Comparison of ENCODE assay signal across 8 cellular contexts in the genomic region with DNA sequence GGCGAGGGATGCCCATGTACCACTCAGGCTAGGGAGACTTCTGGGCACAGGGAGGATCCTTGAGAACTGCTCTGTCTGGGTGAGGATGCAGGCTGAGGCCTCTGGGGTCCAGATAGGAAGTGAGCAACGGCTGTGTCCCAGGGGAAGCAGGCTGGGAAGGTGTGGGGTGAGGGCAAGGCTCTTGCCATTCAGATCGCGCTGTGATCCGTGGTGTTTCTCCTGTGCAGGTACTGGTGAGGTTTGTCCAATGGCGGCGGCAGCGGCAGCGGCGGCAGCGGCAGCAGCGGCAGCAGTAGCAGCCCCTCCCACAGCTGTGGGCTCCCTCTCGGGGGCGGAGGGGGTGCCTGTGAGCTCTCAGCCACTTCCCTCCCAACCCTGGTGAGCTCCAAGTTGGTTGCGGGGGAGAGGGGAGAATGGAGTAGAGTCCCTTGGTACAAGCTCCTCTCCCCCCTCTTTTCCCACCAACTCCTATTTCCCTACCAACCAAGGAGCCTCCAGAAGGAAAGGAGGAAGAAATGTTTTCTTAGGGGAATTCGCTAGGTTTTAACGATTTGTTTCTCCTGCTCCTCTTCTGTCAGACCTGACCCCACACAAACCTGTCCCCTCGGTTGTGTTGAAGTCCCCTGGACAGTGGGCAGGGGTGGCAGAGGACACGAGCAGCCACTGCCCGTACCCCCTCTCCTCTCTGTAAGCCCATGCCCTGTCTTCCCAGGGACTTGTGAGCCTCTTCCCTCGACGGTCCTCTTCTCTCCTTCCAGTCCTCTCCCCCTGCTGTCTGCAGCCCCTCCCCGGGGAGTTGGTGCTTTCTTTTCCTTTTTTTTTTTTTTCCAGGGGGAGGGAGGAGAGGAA. TPM values are rescaled to one million over a fixed set of nuclear protein-coding genes. Genes with fewer than 3 reads are reported as not detected.
DNase-seq lines count a peak whose midpoint lies in the region; ATAC-seq, FAIRE-seq and TF ChIP-seq lines count a peak whose summit lies in the region.

No MANE protein-coding gene starts in this region.

- TF ChIP-seq CTCF in LNCaP clone FGC (IDR thresholded peaks at IDR 0.05; ENCODE audit: control insufficient read depth, extremely low read depth, insufficient read depth) (no peak), transverse colon (IDR thresholded peaks at IDR 0.05) (no peak)

- no peaks in the 10 kb centered on the region for H3K9me3 Mint-ChIP-seq in activated naive CD4-positive, alpha-beta T cell treated with anti-CD3 and anti-CD28 coated beads for 36 hours

- intact Hi-C loops in activated naive CD4-positive, alpha-beta T cell treated with anti-CD3 and anti-CD28 coated beads for 36 hours (cut with micrococcal nuclease) = loop anchor here (5.0 kb wide), 8 partner anchors 63 to 988 kb away; partner anchors contain the start of genes ALDOA, ATXN2L, C16orf54 and C16orf92
- intact Hi-C loops in transverse colon (cut with DNase I; ENCODE audit: low total_unique reads) = no loop called here

- peaks cover 48% of the 10 kb centered on the region for H3K4me1 Mint-ChIP-seq in activated naive CD4-positive, alpha-beta T cell treated with anti-CD3 and anti-CD28 coated beads for 36 hours (ENCODE audit: low read depth)

- no peak for FAIRE-seq in GM19239 (lab: Jason Lieb, UNC)

- peak overlapping the region; percentile 77 for H3K4me3 Mint-ChIP-seq in activated naive CD4-positive, alpha-beta T cell treated with anti-CD3 and anti-CD28 coated beads for 36 hours

- in situ Hi-C loops in transverse colon (cut with MboI; ENCODE audit: low pct_ligation_motif_present in 1 of 4, low pct_unique_long_range_greater_than_20kb in 1 of 4, low sequenced_read_pairs in 3 of 4) = no loop called here

- H3K27me3 Mint-ChIP-seq in activated naive CD4-positive, alpha-beta T cell treated with anti-CD3 and anti-CD28 coated beads for 36 hours (ENCODE audit: low read depth) = no peaks in the 10 kb centered on the region

- H3K4me2 ChIP-seq in BLaER1 treated with 17β-estradiol and CSF1 and Interleukin-3, amounts not matched to agents 10 nM and 100 nM = peak overlapping the region; percentile 95 to 100 (median 100)

- CTCF ChIA-PET in activated naive CD4-positive, alpha-beta T cell treated with anti-CD3 and anti-CD28 coated beads for 36 hours (lab: Charles Lee) = interaction anchor here (1.3 kb wide), 1 partner anchor 38 kb away, joined by 3 read pairs; no protein-coding TSS in a partner anchor

- TF ChIP-seq EP300 in transverse colon (IDR thresholded peaks at IDR 0.05; ENCODE audit: low read depth) = no peak

- H3K9me3 ChIP-seq in BLaER1 treated with 17β-estradiol and CSF1 and Interleukin-3, amounts not matched to agents 10 nM and 100 nM (replicated peaks in 1 of 11) = no peaks in the 10 kb centered on the region
- no peaks in the 10 kb centered on the region for H3K9me3 ChIP-seq in transverse colon

- H3K27ac ChIP-seq in BLaER1 treated with 17β-estradiol and CSF1 and Interleukin-3, amounts not matched to agents 10 nM and 100 nM = peak overlapping the region in 10 of 11 experiments; percentile 23 to 98 (median 64); a peak in 18 of 22 replicates
- H3K27ac ChIP-seq in transverse colon = peak overlapping the region; percentile 93 to 98 (median 96)

- H3K9ac ChIP-seq in BLaER1 treated with 17β-estradiol and CSF1 and Interleukin-3, amounts not matched to agents 10 nM and 100 nM = peak overlapping the region; percentile 68 to 99 (median 96)

- WGBS in transverse colon (ENCODE audit: low coverage in 1 of 2), 2 donors = 46 to 64% methylated on average over 8 to 23 of the region's 23 CpGs

- H3K27ac Mint-ChIP-seq in activated naive CD4-positive, alpha-beta T cell treated with anti-CD3 and anti-CD28 coated beads for 36 hours = peak overlapping the region; percentile 81

- H3K36me3 ChIP-seq in BLaER1 treated with 17β-estradiol and CSF1 and Interleukin-3, amounts not matched to agents 10 nM and 100 nM = peaks cover 11 to 36% (median 25%) of the 10 kb centered on the region in 11 experiments; a peak in 20 of 22 replicates
- no peaks in the 10 kb centered on the region for H3K36me3 ChIP-seq in transverse colon

- peaks cover 0 to 11% (median 0%) of the 10 kb centered on the region in 11 experiments; a peak in 3 of 22 replicates for H3K27me3 ChIP-seq in BLaER1 treated with 17β-estradiol and CSF1 and Interleukin-3, amounts not matched to agents 10 nM and 100 nM
- H3K27me3 ChIP-seq in transverse colon = no peaks in the 10 kb centered on the region

- DNase-seq in LNCaP clone FGC (ENCODE audit: low read depth) = no peak
- no peak for DNase-seq in activated naive CD4-positive, alpha-beta T cell treated with anti-CD3 and anti-CD28 coated beads for 36 hours
- peak; percentile 76 for DNase-seq in left kidney (ENCODE audit: low read depth, low spot score)
- DNase-seq in transverse colon = no peak
- no peak for DNase-seq in C1 segment of cervical spinal cord (lab: John Stamatoyannopoulos, UW)
- DNase-seq in GM19239 (ENCODE audit: insufficient read length, low spot score) = no peak

- H4K20me1 ChIP-seq in BLaER1 treated with 17β-estradiol and CSF1 and Interleukin-3, amounts not matched to agents 10 nM and 100 nM = peaks cover 24 to 44% (median 37%) of the 10 kb centered on the region in 11 experiments; a peak in 21 of 22 replicates

- peaks cover 29% of the 10 kb centered on the region for H3K36me3 Mint-ChIP-seq in activated naive CD4-positive, alpha-beta T cell treated with anti-CD3 and anti-CD28 coated beads for 36 hours (ENCODE audit: low read depth)

- no peak for ATAC-seq in HG03097 (IDR thresholded peaks at IDR 0.05; ENCODE audit: low FRiP score, unreplicated experiment)

- peaks cover 62 to 67% (median 64%) of the 10 kb centered on the region in 10 experiments for H3K4me1 ChIP-seq in BLaER1 treated with 17β-estradiol and CSF1 and Interleukin-3, amounts not matched to agents 10 nM and 100 nM
- peaks cover 45 to 78% (median 63%) of the 10 kb centered on the region in 4 donors for H3K4me1 ChIP-seq in transverse colon

- peak overlapping the region; percentile 74 to 88 (median 81) for H3K4me3 ChIP-seq in BLaER1 treated with 17β-estradiol and CSF1 and Interleukin-3, amounts not matched to agents 10 nM and 100 nM
- peak overlapping the region; percentile 4; the same call in 1 of the 2 replicates for H3K4me3 ChIP-seq in LNCaP clone FGC (ENCODE audit: low read depth, low read length)
- H3K4me3 ChIP-seq in transverse colon = no peak overlapping the region

- TF ChIP-seq POLR2A in transverse colon (IDR thresholded peaks at IDR 0.05) = no peak

RNA-seq across cellular contexts. Expression of gene PRRT2, which starts 1.9 kb away (rescaled TPM):
- under 1 TPM; 0.83 to 0.94 TPM for total RNA-seq in activated naive CD4-positive, alpha-beta T cell treated with anti-CD3 and anti-CD28 coated beads for 36 hours
- 1 to 10 TPM in 3 of 4 donors, not detected in 1; 1.4 to 6.0 (median 1.9) TPM for total RNA-seq in transverse colon

RNA-seq across cellular contexts. Expression of gene MAZ, which starts 3.7 kb away (rescaled TPM):
- total RNA-seq in activated naive CD4-positive, alpha-beta T cell treated with anti-CD3 and anti-CD28 coated beads for 36 hours = 100 to 1,000 TPM; 290 to 330 TPM
- 100 to 1,000 TPM; 170 to 292 (median 233) TPM for total RNA-seq in transverse colon

RNA-seq across cellular contexts. Expression of gene PAGR1, which starts 5.9 kb away (rescaled TPM):
- 10 to 100 TPM; 16.9 to 19.3 TPM for total RNA-seq in activated naive CD4-positive, alpha-beta T cell treated with anti-CD3 and anti-CD28 coated beads for 36 hours
- total RNA-seq in transverse colon = 10 to 100 TPM; 28.8 to 47.5 (median 32.3) TPM

RNA-seq across cellular contexts. Expression of gene MVP, which starts 10.2 kb away (rescaled TPM):
- total RNA-seq in activated naive CD4-positive, alpha-beta T cell treated with anti-CD3 and anti-CD28 coated beads for 36 hours = 10 to 100 TPM; 84.1 to 86.9 TPM
- 100 to 1,000 TPM; 483 to 654 (median 553) TPM for total RNA-seq in transverse colon

RNA-seq across cellular contexts. Expression of gene KIF22, which starts 19.5 kb away (rescaled TPM):
- total RNA-seq in activated naive CD4-positive, alpha-beta T cell treated with anti-CD3 and anti-CD28 coated beads for 36 hours = 100 to 1,000 TPM; 201 to 209 TPM
- 100 to 1,000 TPM in 1 of 4 donors, 10 to 100 TPM in 3; 37.6 to 159 (median 59.5) TPM for total RNA-seq in transverse colon

Comparison
In these comparisons a context has a peak if more than half of its experiments do, and no peak if none do; other contexts are left out.
1. H3K4me3 ChIP-seq: peak in BLaER1 treated with 17β-estradiol and CSF1 and Interleukin-3, amounts not matched to agents 10 nM and 100 nM (10 of 10) and LNCaP clone FGC (single experiment); none in transverse colon (0 of 4).